ENCODE assay signal across 2 cellular contexts in genomic region chr16:80824623-80825364, GRCh38.
TF ChIP-seq lines count a peak whose summit lies in the region.

No MANE protein-coding gene starts in this region.

TF ChIP-seq in Ishikawa, 13 proteins besides CTCF, POLR2A, EP300 and RAD21 (continued from another document):
- TF ChIP-seq TAF1 (IDR thresholded peaks at IDR 0.05; ENCODE audit: low read depth) (no peak), REST (IDR thresholded peaks at IDR 0.05; ENCODE audit: low read depth) (no peak), USF1 (IDR thresholded peaks at IDR 0.05) (no peak), CEBPB (IDR thresholded peaks at IDR 0.05) (no peak), ZBTB7A (IDR thresholded peaks at IDR 0.05; ENCODE audit: low read depth) (no peak), EGR1 (IDR thresholded peaks at IDR 0.05) (no peak), MAX (IDR thresholded peaks at IDR 0.05) (no peak)

TF ChIP-seq in endothelial cell of umbilical vein, 7 proteins besides CTCF, POLR2A, EP300 and RAD21 (continued from another document):
- TF ChIP-seq MAX (IDR thresholded peaks at IDR 0.05; ENCODE audit: insufficient read depth, insufficient read length) (no peak), EZH2 (IDR thresholded peaks at IDR 0.05; ENCODE audit: borderline replicate concordance, low read depth, low read length, severe bottlenecking) (no peak), POLR2AphosphoS5 (IDR thresholded peaks at IDR 0.05; ENCODE audit: insufficient read depth, low read depth, low read length) (no peak)
